In the genomic region with DNA sequence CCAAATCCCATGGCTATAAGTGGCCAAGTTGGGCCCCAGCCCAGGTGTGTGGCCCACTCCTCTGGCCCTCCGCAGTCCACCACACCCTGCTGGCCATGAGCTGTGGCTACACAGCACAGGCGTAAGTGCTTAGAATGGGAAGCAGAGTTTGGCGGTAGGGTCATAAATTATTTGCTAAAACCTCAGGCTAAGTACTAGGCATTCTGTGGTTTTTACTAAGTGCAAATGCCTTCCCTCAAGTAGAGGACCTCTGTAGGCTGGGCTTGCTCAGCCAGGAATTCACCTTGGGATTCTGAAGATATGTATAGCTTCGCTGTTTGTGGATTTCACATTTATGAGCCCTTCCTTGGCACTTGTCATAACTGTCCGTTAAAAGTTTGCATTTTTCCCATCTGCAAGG, we compare ENCODE assay signal across 19 cellular contexts. TPM values are rescaled to one million over a fixed set of nuclear protein-coding genes. Genes with fewer than 3 reads are reported as not detected.
DNase-seq lines count a peak whose midpoint lies in the region; ATAC-seq and TF ChIP-seq lines count a peak whose summit lies in the region.
"Had no signal": no experiment of that assay in that cellular context is flagged by ENCODE, and none has a peak within 500 bp of the region (broad histone marks: within the 10 kb centered on the region; RNA-seq: fewer than 3 reads in every experiment).

No MANE protein-coding gene starts in this region.

- no peak overlapping the region for H2BK5ac ChIP-seq in neuronal stem cell (ENCODE audit: low read length)

- H3K9ac ChIP-seq in HCT116 (ENCODE audit: low read length) (no peak overlapping the region), neuronal stem cell (ENCODE audit: low read depth, low read length, poor library complexity) (no peak overlapping the region)

- CTCF ChIA-PET in HCT116 (lab: Charles Lee): interaction anchor here (1.2 to 1.5 kb wide), 2 partner anchors 10 to 50 kb away, joined by 4 to 7 read pairs; no protein-coding TSS in a partner anchor
- CTCF ChIA-PET in activated CD4-positive, alpha-beta memory T cell treated with anti-CD3 and anti-CD28 coated beads, Interleukin-2, amount 10 ng/mL, durations not matched to agents 7 days and 5 days (lab: Charles Lee): interaction anchor here (1.2 kb wide), 1 partner anchor 398 kb away, joined by 3 read pairs; no protein-coding TSS in a partner anchor

- H3K14ac ChIP-seq in neuronal stem cell (ENCODE audit: low read length): no peak overlapping the region

- H3K27me3 Mint-ChIP-seq in activated CD4-positive, alpha-beta memory T cell treated with anti-CD3 and anti-CD28 coated beads, Interleukin-2, amount 10 ng/mL, durations not matched to agents 7 days and 5 days: peaks cover 23% of the 10 kb centered on the region

- H3K27ac ChIP-seq in HCT116 (ENCODE audit: low read depth, low read length): no peak overlapping the region
- no peak overlapping the region for H3K27ac ChIP-seq in neuronal stem cell (replicated peaks; ENCODE audit: low read length)
- H3K27ac ChIP-seq in body of pancreas: no peak overlapping the region
- H3K27ac ChIP-seq: HL-60, PC-9 had no signal

- H3K79me2 ChIP-seq in HCT116 (ENCODE audit: insufficient read depth, low read length): no peaks in the 10 kb centered on the region

- peak overlapping the region; percentile 63 for H3K18ac ChIP-seq in neuronal stem cell (ENCODE audit: low read length)

- H3K79me1 ChIP-seq in neuronal stem cell (ENCODE audit: low read depth, low read length): no peaks in the 10 kb centered on the region

- H3K36me3 Mint-ChIP-seq in activated CD4-positive, alpha-beta memory T cell treated with anti-CD3 and anti-CD28 coated beads, Interleukin-2, amount 10 ng/mL, durations not matched to agents 7 days and 5 days (ENCODE audit: low read depth): no peaks in the 10 kb centered on the region

- H2BK120ac ChIP-seq in neuronal stem cell (ENCODE audit: low read depth, low read length): no peak overlapping the region

- no CpG with 5 or more reads among the region's 5 CpGs for WGBS in neuronal stem cell (ENCODE audit: extremely low coverage in 2 of 2, insufficient read length in 2 of 2, insufficient replicate concordance in 1 of 2), 2 donors
- WGBS in body of pancreas, 2 donors: 80 to 86% methylated on average over 5 of the region's 5 CpGs

- H2BK15ac ChIP-seq in neuronal stem cell (ENCODE audit: low read length): no peak overlapping the region

- TF ChIP-seq POLR2A in HCT116 (IDR thresholded peaks at IDR 0.05; ENCODE audit: borderline replicate concordance, extremely low read depth, insufficient read depth, insufficient read length) (no peak), NB4 (IDR thresholded peaks at IDR 0.05; ENCODE audit: extremely low read depth, insufficient read length) (no peak), body of pancreas (IDR thresholded peaks at IDR 0.05) (no peak)

- H2AK5ac ChIP-seq in neuronal stem cell (ENCODE audit: low read depth, low read length): no peak overlapping the region

- no peak overlapping the region for H2BK12ac ChIP-seq in neuronal stem cell (ENCODE audit: low read length)

- H3K23ac ChIP-seq in neuronal stem cell (ENCODE audit: low read depth, low read length, poor library complexity): no peak overlapping the region

- TF ChIP-seq RAD21 in HCT116 (IDR thresholded peaks at IDR 0.05; ENCODE audit: low read depth): no peak

- no peak overlapping the region for H3K4me3 ChIP-seq in HCT116 (replicated peaks in 1 of 2; ENCODE audit: low read depth in 1 of 2, low read length in 2 of 2)
- H3K4me3 ChIP-seq in NB4 (ENCODE audit: low read depth, low read length): no peak overlapping the region
- H3K4me3 ChIP-seq in neuronal stem cell (ENCODE audit: low read length in 2 of 2): no peak overlapping the region
- H3K4me3 ChIP-seq in body of pancreas: no peak overlapping the region
- H3K4me3 ChIP-seq: PC-9 had no signal

- POLR2A ChIA-PET in HCT116 (lab: Charles Lee): interaction anchor here (1.3 kb wide), 1 partner anchor 11 kb away, joined by 3 read pairs; no protein-coding TSS in a partner anchor
- POLR2A ChIA-PET in activated CD4-positive, alpha-beta memory T cell treated with anti-CD3 and anti-CD28 coated beads, Interleukin-2, amount 10 ng/mL, durations not matched to agents 7 days and 5 days (lab: Charles Lee): no interaction called here

- DNase-seq in HCT116 (ENCODE audit: low read depth, low spot score) (no peak), NB4 (ENCODE audit: low read depth) (peak; percentile 27), amniotic epithelial cell (ENCODE audit: low read depth) (peak; percentile 66), neuronal stem cell (ENCODE audit: low spot score) (no peak), SHP77 treated with DMSO at 0.1 percent for 48 hours (lab: John Stamatoyannopoulos, UW) (no peak), body of pancreas (no peak)
- no peak for DNase-seq in activated CD4-positive, alpha-beta memory T cell treated with anti-CD3 and anti-CD28 coated beads, Interleukin-2, amount 10 ng/mL, durations not matched to agents 7 days and 5 days
- DNase-seq: AML-193, DMS 273 treated with DMSO at 0.1 percent for 48 hours, GOT3, NCI-H1930, NCI-H2171, NCI-H446, NCI-H69, SW 1271 had no signal

- H3K4me1 ChIP-seq in HCT116 (ENCODE audit: control insufficient read depth in 1 of 2, insufficient read depth in 2 of 2, low read length in 2 of 2): peaks cover 2 to 27% of the 10 kb centered on the region in 2 experiments; a peak in 2 of 4 replicates
- H3K4me1 ChIP-seq in neuronal stem cell (ENCODE audit: control insufficient read depth in 2 of 2, insufficient read depth in 1 of 2, low read depth in 1 of 2, low read length in 2 of 2): peaks cover 0 to 6% of the 10 kb centered on the region in 2 donors
- H3K4me1 ChIP-seq in body of pancreas: no peaks in the 10 kb centered on the region

- no peak overlapping the region for H4K8ac ChIP-seq in neuronal stem cell (ENCODE audit: low read depth, low read length)

- H3K27ac Mint-ChIP-seq in activated CD4-positive, alpha-beta memory T cell treated with anti-CD3 and anti-CD28 coated beads, Interleukin-2, amount 10 ng/mL, durations not matched to agents 7 days and 5 days: no peak overlapping the region

- no peak overlapping the region for H3K4ac ChIP-seq in neuronal stem cell (ENCODE audit: low read length)

- no peaks in the 10 kb centered on the region for H3K9me3 ChIP-seq in HCT116 (ENCODE audit: control insufficient read depth in 1 of 2, insufficient read depth in 1 of 2, low read depth in 1 of 2, low read length in 2 of 2)
- H3K9me3 ChIP-seq in neuronal stem cell (replicated peaks in 1 of 2; ENCODE audit: control insufficient read depth in 2 of 2, insufficient read depth in 1 of 2, low read depth in 1 of 2, low read length in 2 of 2): no peaks in the 10 kb centered on the region
- H3K9me3 ChIP-seq in body of pancreas: no peaks in the 10 kb centered on the region

- H3K36me3 ChIP-seq in HCT116 (ENCODE audit: control insufficient read depth in 1 of 2, insufficient read depth in 2 of 2, low read length in 2 of 2) (no peaks in the 10 kb centered on the region), neuronal stem cell (replicated peaks in 1 of 2; ENCODE audit: control insufficient read depth in 2 of 2, insufficient read depth in 2 of 2, low read length in 2 of 2) (no peaks in the 10 kb centered on the region), body of pancreas (replicated peaks in 1 of 2; ENCODE audit: insufficient read depth in 1 of 2, low read depth in 2 of 2) (no peaks in the 10 kb centered on the region)

- peaks cover 3% of the 10 kb centered on the region for H3K4me1 Mint-ChIP-seq in activated CD4-positive, alpha-beta memory T cell treated with anti-CD3 and anti-CD28 coated beads, Interleukin-2, amount 10 ng/mL, durations not matched to agents 7 days and 5 days

- no peak overlapping the region for H3K4me2 ChIP-seq in HCT116 (ENCODE audit: low read length)
- H3K4me2 ChIP-seq in neuronal stem cell (ENCODE audit: insufficient read depth, low read length, poor library complexity, severe bottlenecking): no peak overlapping the region
- H3K4me2 ChIP-seq: PC-9 had no signal

- H3K27me3 ChIP-seq in HCT116 (ENCODE audit: insufficient read depth, low read length): no peaks in the 10 kb centered on the region
- H3K27me3 ChIP-seq in neuronal stem cell (ENCODE audit: control insufficient read depth in 3 of 3, insufficient read depth in 3 of 3, low read depth in 1 of 3, low read length in 3 of 3): peaks cover 0 to 19% (median 0%) of the 10 kb centered on the region in 3 experiments
- H3K27me3 ChIP-seq in body of pancreas: no peaks in the 10 kb centered on the region

- H3K9me2 ChIP-seq in HCT116 (ENCODE audit: insufficient read depth): no peaks in the 10 kb centered on the region

- H3K9me3 Mint-ChIP-seq in activated CD4-positive, alpha-beta memory T cell treated with anti-CD3 and anti-CD28 coated beads, Interleukin-2, amount 10 ng/mL, durations not matched to agents 7 days and 5 days: no peaks in the 10 kb centered on the region

- intact Hi-C loops in HCT116 (cut with micrococcal nuclease) (no loop called here), body of pancreas (cut with DNase I) (no loop called here)

- H3K4me3 Mint-ChIP-seq in activated CD4-positive, alpha-beta memory T cell treated with anti-CD3 and anti-CD28 coated beads, Interleukin-2, amount 10 ng/mL, durations not matched to agents 7 days and 5 days: no peak overlapping the region
- H3K4me3 Mint-ChIP-seq: CD14-positive monocyte had no signal

- H2AFZ ChIP-seq in HCT116 (ENCODE audit: low read depth, low read length, poor library complexity, severe bottlenecking) (no peak overlapping the region), neuronal stem cell (ENCODE audit: low read length) (no peak overlapping the region)
- H2AFZ ChIP-seq: PC-9 had no signal

- ATAC-seq in HCT116: no peak
- ATAC-seq in body of pancreas: no peak

- TF ChIP-seq CTCF in HCT116 (IDR thresholded peaks at IDR 0.05 in 2 of 3, conservative IDR thresholded peaks at IDR 0.05 in 1 of 3; ENCODE audit: borderline replicate concordance in 1 of 3, insufficient read depth in 1 of 3, low read depth in 2 of 3, low read length in 2 of 3) (peak in 2 of 3 experiments; percentile 12 to 34; a peak in 2 of 6 replicates), NB4 (IDR thresholded peaks at IDR 0.05; ENCODE audit: low read depth, low read length) (no peak), body of pancreas (IDR thresholded peaks at IDR 0.05) (no peak)

- H4K20me1 ChIP-seq in HCT116 (ENCODE audit: insufficient read depth): no peaks in the 10 kb centered on the region

- no peak overlapping the region for H4K91ac ChIP-seq in neuronal stem cell (ENCODE audit: low read depth, low read length, poor library complexity)

- RAD21 ChIA-PET in HCT116 (lab: Charles Lee; ENCODE audit: low non-redundant PET in 1 of 2, low total read pairs in 2 of 2, uncharacterized antibody in 2 of 2, unreplicated experiment in 2 of 2): no interaction called here

- BruUV-seq in HCT116 (replicated peaks; lab: Mats Ljungman, UMichigan): no TSS peak

TF ChIP-seq in HCT116, 20 proteins besides CTCF, POLR2A, EP300 and RAD21 (continues in another document):
- TF ChIP-seq EZH2 (IDR thresholded peaks at IDR 0.05) (no peak), ZFX (IDR thresholded peaks at IDR 0.05) (no peak), FOSL1 (IDR thresholded peaks at IDR 0.05; ENCODE audit: low read depth) (no peak)

RNA-seq across cellular contexts. Expression of a gene that starts 44.8 kb away (rescaled TPM):
- total RNA-seq in HCT116 (2021; ENCODE audit: unreplicated experiment) (1.3 TPM), body of pancreas (10 to 100 TPM in 1 of 2 donors, 1 to 10 TPM in 1; 8.9 to 10.6 TPM)
- 1.8 and 2.2 TPM in 2 replicates for polyA plus RNA-seq in HCT116 (2012)
- 1.9 TPM for polyA plus RNA-seq in neuronal stem cell (2013, experiment 1 of 2)
- 1.9 TPM for polyA plus RNA-seq in neuronal stem cell (2013, experiment 2 of 2)
- not detected for total RNA-seq in activated CD4-positive, alpha-beta memory T cell treated with anti-CD3 and anti-CD28 coated beads, Interleukin-2, amount 10 ng/mL, durations not matched to agents 7 days and 5 days
- total RNA-seq: SK-MEL-5 had no signal

Comparison
In these comparisons a context has a peak if more than half of its experiments do, and no peak if none do; other contexts are left out.
1. DNase-seq: peak in NB4 (single experiment) and amniotic epithelial cell (single experiment); none in HCT116 (single experiment), neuronal stem cell (single experiment), activated CD4-positive, alpha-beta memory T cell treated with anti-CD3 and anti-CD28 coated beads, Interleukin-2, amount 10 ng/mL, durations not matched to agents 7 days and 5 days (single experiment), SHP77 treated with DMSO at 0.1 percent for 48 hours (single experiment) and body of pancreas (0 of 4).
2. CTCF ChIP-seq: peak in HCT116 (2 of 3); none in NB4 (single experiment) and body of pancreas (0 of 7).